15 cellular contexts compared by ENCODE assay signal in the genomic region with DNA sequence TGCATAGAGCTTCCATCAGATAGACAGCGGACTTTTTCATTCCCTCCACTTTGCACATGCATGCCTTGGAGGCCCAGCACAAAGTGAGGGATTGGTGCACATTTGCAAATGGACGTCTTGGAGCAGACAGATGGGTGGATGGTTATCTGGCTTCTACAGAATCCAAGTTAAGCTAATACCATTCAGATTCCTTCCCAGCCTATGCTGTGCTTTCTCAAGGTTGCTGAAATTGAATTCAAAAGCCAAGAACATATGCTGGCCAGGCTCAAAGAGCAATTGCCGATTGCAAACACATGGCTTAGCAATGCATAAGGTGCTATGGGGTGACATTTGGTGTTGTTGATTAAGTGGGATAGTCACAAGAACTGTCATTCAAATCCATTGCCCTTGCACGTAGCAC.
DNase-seq lines count a peak whose midpoint lies in the region; ATAC-seq, FAIRE-seq and TF ChIP-seq lines count a peak whose summit lies in the region.
"Had no signal": no experiment of that assay in that cellular context is flagged by ENCODE, and none has a peak within 500 bp of the region (broad histone marks: within the 10 kb centered on the region; RNA-seq: fewer than 3 reads in every experiment).

No MANE protein-coding gene starts in this region.

- H4K8ac ChIP-seq in H1 (ENCODE audit: extremely low read depth, insufficient read depth, low read length): no peak overlapping the region

- peaks cover 5% of the 10 kb centered on the region for H3K9me3 Mint-ChIP-seq in glutamatergic neuron (ENCODE audit: unreplicated experiment)

- no peak overlapping the region for H2BK5ac ChIP-seq in H1 (ENCODE audit: low read depth, low read length)

- no peak overlapping the region for H2BK15ac ChIP-seq in H1 (ENCODE audit: low read length)

- no peak overlapping the region for H2AK5ac ChIP-seq in H1 (ENCODE audit: low read depth, low read length)

- no peak for TF ChIP-seq CTCF in H1 (IDR thresholded peaks at IDR 0.05; ENCODE audit: control extremely low read depth in 1 of 3, insufficient read depth in 1 of 3, low read depth in 1 of 3, low read length in 3 of 3)
- no peak for TF ChIP-seq CTCF in glutamatergic neuron (IDR thresholded peaks at IDR 0.05; ENCODE audit: partially characterized antibody, unreplicated experiment)

- no peak for ATAC-seq in GM21367 (IDR thresholded peaks at IDR 0.05; ENCODE audit: unreplicated experiment)
- ATAC-seq: A549, HCT116 had no signal

- H3K18ac ChIP-seq in H1 (ENCODE audit: extremely low read depth, low read length): no peak overlapping the region

- CTCF ChIA-PET in H1 (lab: Charles Lee; ENCODE audit: partially characterized antibody): no interaction called here

- no peak for FAIRE-seq in H1 (lab: Jason Lieb, UNC)
- FAIRE-seq: A549, GM12892, H54 had no signal

- no peak for TF ChIP-seq RAD21 in H1 (IDR thresholded peaks at IDR 0.05 in 1 of 2, conservative IDR thresholded peaks at IDR 0.05 in 1 of 2; ENCODE audit: low read depth in 2 of 2, low read length in 2 of 2)

- DNase-seq in DMS 273 treated with DMSO at 0.1 percent for 48 hours (lab: John Stamatoyannopoulos, UW) (peak; percentile 43), NCI-H524 (lab: John Stamatoyannopoulos, UW) (peak; percentile 65 to 94), H1 (ENCODE audit: low read depth in 1 of 2, low spot score in 2 of 2) (no peak), glutamatergic neuron (no peak), NCI-H526 (lab: John Stamatoyannopoulos, UW) (no peak), kidney glomerular epithelial cell (lab: John Stamatoyannopoulos, UW) (no peak)
- DNase-seq: CD4-positive, CD25-positive, alpha-beta regulatory T cell; GDM1; KBM-7 had no signal

- no peaks in the 10 kb centered on the region; a peak in 1 of 7 replicates for H3K27me3 ChIP-seq in H1 (replicated peaks in 1 of 4; ENCODE audit: control insufficient read depth in 3 of 4, extremely low read depth in 1 of 4, insufficient read depth in 3 of 4, low read length in 3 of 4)
- H3K27me3 ChIP-seq: BLaER1 treated with 17β-estradiol and CSF1 and Interleukin-3, amounts not matched to agents 10 nM and 100 nM had no signal

- no peak overlapping the region for H3K9ac ChIP-seq in H1 (replicated peaks in 1 of 4; ENCODE audit: extremely low read depth in 1 of 4, low read depth in 3 of 4, low read length in 3 of 4)
- H3K9ac ChIP-seq: BLaER1 treated with 17β-estradiol and CSF1 and Interleukin-3, amounts not matched to agents 10 nM and 100 nM had no signal

- H2BK20ac ChIP-seq in H1 (ENCODE audit: low read length): peak overlapping the region; percentile 88; the same call in 1 of the 2 replicates

- H3K36me3 Mint-ChIP-seq in glutamatergic neuron (ENCODE audit: unreplicated experiment): peaks cover 4% of the 10 kb centered on the region
- H3K36me3 Mint-ChIP-seq: CD4-positive, CD25-positive, alpha-beta regulatory T cell had no signal

- no peak overlapping the region; a peak in 1 of 4 replicates for H3K4me2 ChIP-seq in H1 (ENCODE audit: insufficient read depth in 1 of 2, low read depth in 2 of 2, low read length in 2 of 2)
- H3K4me2 ChIP-seq: A549 had no signal

- no peak overlapping the region for H3K23ac ChIP-seq in H1 (ENCODE audit: insufficient read length)

- no peak overlapping the region for H4K5ac ChIP-seq in H1 (ENCODE audit: insufficient read length, low read depth, low read length)

- H3K4me1 ChIP-seq in H1 (replicated peaks in 1 of 4; ENCODE audit: control insufficient read depth in 3 of 4, insufficient read depth in 4 of 4, low read length in 3 of 4): peaks cover 4 to 24% (median 18%) of the 10 kb centered on the region in 4 experiments
- H3K4me1 ChIP-seq: A549 had no signal

- H3K36me3 ChIP-seq in H1 (ENCODE audit: control insufficient read depth in 2 of 4, insufficient read depth in 4 of 4, low read length in 3 of 4): no peaks in the 10 kb centered on the region
- H3K36me3 ChIP-seq: BLaER1 treated with 17β-estradiol and CSF1 and Interleukin-3, amounts not matched to agents 10 nM and 100 nM had no signal

- no peak overlapping the region for H2BK120ac ChIP-seq in H1 (replicated peaks; ENCODE audit: low read depth, low read length)

- H3K27ac ChIP-seq in H1 (ENCODE audit: low read depth, low read length): no peak overlapping the region
- H3K27ac ChIP-seq: A549; BLaER1 treated with 17β-estradiol and CSF1 and Interleukin-3, amounts not matched to agents 10 nM and 100 nM had no signal

- 91% methylated on average over 4 of the region's 4 CpGs; no CpG with 5 or more reads in 1 of the 2 experiments for WGBS in H1 (ENCODE audit: extremely low coverage in 1 of 2, insufficient coverage in 1 of 2, insufficient read length in 1 of 2, insufficient replicate concordance in 2 of 2, low coverage in 1 of 2, low lambda C conversion rate in 2 of 2, missing lambda C conversion rate in 1 of 2), 2 experiments

- H3K4me3 ChIP-seq in H1 (ENCODE audit: extremely low read depth in 1 of 4, insufficient read depth in 2 of 4, low read depth in 3 of 4, low read length in 4 of 4): no peak overlapping the region
- H3K4me3 ChIP-seq: A549; BLaER1 treated with 17β-estradiol and CSF1 and Interleukin-3, amounts not matched to agents 10 nM and 100 nM had no signal

- H4K20me1 ChIP-seq in H1 (replicated peaks in 1 of 2; ENCODE audit: control insufficient read depth in 1 of 2, insufficient read depth in 2 of 2, low read length in 2 of 2): no peaks in the 10 kb centered on the region
- H4K20me1 ChIP-seq: BLaER1 treated with 17β-estradiol and CSF1 and Interleukin-3, amounts not matched to agents 10 nM and 100 nM had no signal

- peak overlapping the region; percentile 52 for H3K27ac Mint-ChIP-seq in glutamatergic neuron (ENCODE audit: unreplicated experiment)
- H3K27ac Mint-ChIP-seq: CD4-positive, CD25-positive, alpha-beta regulatory T cell had no signal

- H2AFZ ChIP-seq in H1 (ENCODE audit: low read length): no peak overlapping the region

- H3K79me2 ChIP-seq in H1 (ENCODE audit: control insufficient read depth in 1 of 2, insufficient read depth in 2 of 2, low read length in 2 of 2): no peaks in the 10 kb centered on the region

- H4K91ac ChIP-seq in H1 (replicated peaks; ENCODE audit: insufficient read length, low read length): no peak overlapping the region

- H3K79me1 ChIP-seq in H1 (ENCODE audit: low read depth, low read length): no peaks in the 10 kb centered on the region

- TF ChIP-seq POLR2A in H1 (IDR thresholded peaks at IDR 0.05; ENCODE audit: control extremely low read depth in 1 of 2, low read depth in 2 of 2, low read length in 2 of 2): no peak

- no peak overlapping the region for H3K4me3 Mint-ChIP-seq in glutamatergic neuron (ENCODE audit: unreplicated experiment)
- H3K4me3 Mint-ChIP-seq: CD4-positive, CD25-positive, alpha-beta regulatory T cell had no signal

- H3K56ac ChIP-seq in H1 (replicated peaks; ENCODE audit: insufficient read length, low read depth, low read length): no peak overlapping the region

- H3K4me1 Mint-ChIP-seq in glutamatergic neuron (ENCODE audit: low read depth, unreplicated experiment): peaks cover 20% of the 10 kb centered on the region
- H3K4me1 Mint-ChIP-seq: CD4-positive, CD25-positive, alpha-beta regulatory T cell had no signal

- H3K23me2 ChIP-seq in H1 (ENCODE audit: low read depth, low read length): no peaks in the 10 kb centered on the region

- peaks cover 0 to 5% of the 10 kb centered on the region in 2 experiments; a peak in 1 of 4 replicates for H3K9me3 ChIP-seq in H1 (ENCODE audit: insufficient read depth in 2 of 2, low read depth in 1 of 2, low read length in 1 of 2)
- H3K9me3 ChIP-seq: A549 had no signal

- POLR2A ChIA-PET in H1 (lab: Charles Lee; ENCODE audit: partially characterized antibody): no interaction called here

- peaks cover 4% of the 10 kb centered on the region for H3K27me3 Mint-ChIP-seq in glutamatergic neuron (ENCODE audit: unreplicated experiment)
- H3K27me3 Mint-ChIP-seq: CD4-positive, CD25-positive, alpha-beta regulatory T cell had no signal

- no peak overlapping the region for H3K4ac ChIP-seq in H1 (replicated peaks; ENCODE audit: insufficient read length, low read depth, low read length)

- no peak for TF ChIP-seq EP300 in H1 (IDR thresholded peaks at IDR 0.05; ENCODE audit: borderline replicate concordance in 1 of 2, low read depth in 2 of 2, low read length in 2 of 2)

- H2BK12ac ChIP-seq in H1 (ENCODE audit: low read depth, low read length): no peak overlapping the region; the same call in 1 of the 2 replicates

- no peak overlapping the region for H3K14ac ChIP-seq in H1 (ENCODE audit: insufficient read length)

TF ChIP-seq in H1, 55 proteins besides CTCF, POLR2A, EP300 and RAD21:
- no peak for TF ChIP-seq CEBPB (IDR thresholded peaks at IDR 0.05; ENCODE audit: low read depth, low read length)
- TF ChIP-seq SIX5 (IDR thresholded peaks at IDR 0.05; ENCODE audit: low read depth, low read length): no peak
- no peak for TF ChIP-seq POU5F1 (IDR thresholded peaks at IDR 0.05; ENCODE audit: low read depth, low read length)
- TF ChIP-seq KDM4A (IDR thresholded peaks at IDR 0.05; ENCODE audit: low read depth, low read length, severe bottlenecking): no peak
- no peak for TF ChIP-seq RXRA (IDR thresholded peaks at IDR 0.05; ENCODE audit: insufficient read depth, low read depth, low read length)
- no peak for TF ChIP-seq GABPA (IDR thresholded peaks at IDR 0.05; ENCODE audit: borderline replicate concordance, insufficient read depth, low read length)
- no peak for TF ChIP-seq NRF1 (IDR thresholded peaks at IDR 0.05; ENCODE audit: low read depth, low read length)
- no peak for TF ChIP-seq SAP30 (IDR thresholded peaks at IDR 0.05; ENCODE audit: insufficient read depth, insufficient replicate concordance, low read length)
- no peak for TF ChIP-seq KDM5A (IDR thresholded peaks at IDR 0.05; ENCODE audit: low read length)
- TF ChIP-seq TEAD4 (IDR thresholded peaks at IDR 0.05; ENCODE audit: low read depth, low read length): no peak
- TF ChIP-seq HDAC6 (IDR thresholded peaks at IDR 0.05; ENCODE audit: low read depth, low read length): no peak
- TF ChIP-seq, protein P1, sequence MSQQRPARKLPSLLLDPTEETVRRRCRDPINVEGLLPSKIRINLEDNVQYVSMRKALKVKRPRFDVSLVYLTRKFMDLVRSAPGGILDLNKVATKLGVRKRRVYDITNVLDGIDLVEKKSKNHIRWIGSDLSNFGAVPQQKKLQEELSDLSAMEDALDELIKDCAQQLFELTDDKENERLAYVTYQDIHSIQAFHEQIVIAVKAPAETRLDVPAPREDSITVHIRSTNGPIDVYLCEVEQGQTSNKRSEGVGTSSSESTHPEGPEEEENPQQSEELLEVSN (IDR thresholded peaks at IDR 0.05): no peak; the same call in 1 of the 2 replicates
- no peak for TF ChIP-seq SRF (IDR thresholded peaks at IDR 0.05; ENCODE audit: low read depth, low read length)

Comparison
In these comparisons a context has a peak if more than half of its experiments do, and no peak if none do; other contexts are left out.
1. DNase-seq: peak in DMS 273 treated with DMSO at 0.1 percent for 48 hours (single experiment) and NCI-H524 (2 of 2); none in H1 (0 of 2), glutamatergic neuron (single experiment), NCI-H526 (0 of 2) and kidney glomerular epithelial cell (single experiment).